In genomic region chr16:81401035-81401950, GRCh38 we compare ENCODE assay signal across 14 cellular contexts. TPM values are rescaled to one million over a fixed set of nuclear protein-coding genes. Genes with fewer than 3 reads are reported as not detected.
DNase-seq lines count a peak whose midpoint lies in the region; ATAC-seq, FAIRE-seq and TF ChIP-seq lines count a peak whose summit lies in the region.
"Had no signal": no experiment of that assay in that cellular context is flagged by ENCODE, and none has a peak within 500 bp of the region (broad histone marks: within the 10 kb centered on the region; RNA-seq: fewer than 3 reads in every experiment).

No MANE protein-coding gene starts in this region.

- H3K4me3 ChIP-seq in hepatocyte, result no peak overlapping the region
- H3K4me3 ChIP-seq: pancreas had no signal

- TF ChIP-seq POLR2A in H54 (IDR thresholded peaks at IDR 0.05; ENCODE audit: low read depth, low read length), result no peak

- H2AFZ ChIP-seq in hepatocyte, result no peak overlapping the region

- no peaks in the 10 kb centered on the region for H3K9me3 ChIP-seq in hepatocyte (ENCODE audit: low read depth)
- H3K9me3 ChIP-seq: pancreas had no signal

- no peaks in the 10 kb centered on the region for H3K36me3 ChIP-seq in hepatocyte (replicated peaks; ENCODE audit: insufficient read depth, low read depth)
- H3K36me3 ChIP-seq: pancreas had no signal

- peak; percentile 10 for ATAC-seq in left lobe of liver
- ATAC-seq: stimulated activated memory B cell treated with anti-CD40 and anti-IgM and Interleukin-4, amounts not matched to agents 10 μg/mL and 1 μg/mL and 100 μg/mL, for 72 hours had no signal

- H3K27me3 Mint-ChIP-seq in MCF 10A (ENCODE audit: insufficient read depth, unreplicated experiment), result no peaks in the 10 kb centered on the region
- H3K27me3 Mint-ChIP-seq: stimulated activated memory B cell treated with anti-CD40 and anti-IgM and Interleukin-4, amounts not matched to agents 10 μg/mL and 1 μg/mL and 100 μg/mL, for 72 hours had no signal

- H3K79me2 ChIP-seq in hepatocyte, result no peaks in the 10 kb centered on the region

- peaks cover 14% of the 10 kb centered on the region for H3K4me1 Mint-ChIP-seq in MCF 10A (ENCODE audit: insufficient read depth, unreplicated experiment)

- FAIRE-seq in H54 (lab: Jason Lieb, UNC), result no peak
- FAIRE-seq: pancreas had no signal

- in situ Hi-C loops in ACHN (cut with HindIII; ENCODE audit: low pct_ligation_motif_present, low pct_unique_long_range_greater_than_20kb, low sequenced_read_pairs), result no loop called here

- H3K9me3 Mint-ChIP-seq in MCF 10A (ENCODE audit: unreplicated experiment), result no peaks in the 10 kb centered on the region
- H3K9me3 Mint-ChIP-seq: stimulated activated memory B cell treated with anti-CD40 and anti-IgM and Interleukin-4, amounts not matched to agents 10 μg/mL and 1 μg/mL and 100 μg/mL, for 72 hours had no signal

- peak overlapping the region; percentile 66 for H3K27ac Mint-ChIP-seq in MCF 10A (ENCODE audit: low read depth, unreplicated experiment)
- H3K27ac Mint-ChIP-seq: activated naive CD8-positive, alpha-beta T cell treated with anti-CD3 and anti-CD28 coated beads, Interleukin-2, amount 10 ng/mL, durations not matched to agents 7 days and 5 days; stimulated activated memory B cell treated with anti-CD40 and anti-IgM and Interleukin-4, amounts not matched to agents 10 μg/mL and 1 μg/mL and 100 μg/mL, for 72 hours had no signal

- no peak overlapping the region for H3K27ac ChIP-seq in hepatocyte
- H3K27ac ChIP-seq: pancreas had no signal

- DNase-seq in ACHN (peak; percentile 30), H54 (ENCODE audit: insufficient read length, low spot score) (peak; percentile 88), MCF 10A (ENCODE audit: unreplicated experiment) (peak; percentile 93), left lobe of liver (ENCODE audit: low spot score) (peak; percentile 22), mesenteric fat pad (ENCODE audit: low spot score) (no peak), GM10266 (ENCODE audit: extremely low spot score) (no peak), activated gamma-delta T cell (lab: John Stamatoyannopoulos, UW) (no peak), hepatocyte (ENCODE audit: low spot score) (no peak)
- DNase-seq: activated naive CD8-positive, alpha-beta T cell treated with anti-CD3 and anti-CD28 coated beads, Interleukin-2, amount 10 ng/mL, durations not matched to agents 7 days and 5 days; GF-D8; head of caudate nucleus; NCI-H345; pancreas had no signal

- TSS peak; percentile 59 for BruUV-seq in MCF 10A (replicated peaks; lab: Mats Ljungman, UMichigan)

- no peak overlapping the region for H3K4me2 ChIP-seq in hepatocyte

- H3K27me3 ChIP-seq in hepatocyte, result no peaks in the 10 kb centered on the region
- H3K27me3 ChIP-seq: pancreas had no signal

- intact Hi-C loops in MCF 10A (cut with micrococcal nuclease), result loop anchor here (10.0 kb wide), 2 partner anchors 124 to 184 kb away; no protein-coding TSS in a partner anchor

- no peaks in the 10 kb centered on the region for H4K20me1 ChIP-seq in hepatocyte (ENCODE audit: insufficient read depth, poor library complexity, severe bottlenecking)

- CTCF ChIA-PET in MCF 10A (lab: Yijun Ruan, JAX), result interaction anchor here (0.6 to 5.8 kb wide), 16 partner anchors 24 to 1114 kb away, joined by 3 to 65 read pairs (median 4); no protein-coding TSS in a partner anchor

- POLR2A ChIA-PET in MCF 10A (lab: Yijun Ruan, JAX), result interaction anchor here (0.7 to 1.5 kb wide), 6 partner anchors 12 to 296 kb away, joined by 3 to 7 read pairs (median 3); no protein-coding TSS in a partner anchor

- no peaks in the 10 kb centered on the region for H3K9me2 ChIP-seq in hepatocyte (replicated peaks; ENCODE audit: insufficient read depth)

- peak overlapping the region; percentile 41 for H3K4me3 Mint-ChIP-seq in MCF 10A (ENCODE audit: unreplicated experiment)
- H3K4me3 Mint-ChIP-seq: activated naive CD8-positive, alpha-beta T cell treated with anti-CD3 and anti-CD28 coated beads, Interleukin-2, amount 10 ng/mL, durations not matched to agents 7 days and 5 days; stimulated activated memory B cell treated with anti-CD40 and anti-IgM and Interleukin-4, amounts not matched to agents 10 μg/mL and 1 μg/mL and 100 μg/mL, for 72 hours had no signal

- TF ChIP-seq CTCF in MCF 10A (IDR thresholded peaks at IDR 0.05; ENCODE audit: unreplicated experiment) (no peak), GM10266 (IDR thresholded peaks at IDR 0.05; ENCODE audit: control insufficient read depth, insufficient read depth, low read depth, missing control alignments) (no peak), hepatocyte (IDR thresholded peaks at IDR 0.05; ENCODE audit: poor library complexity) (no peak)

- H3K36me3 Mint-ChIP-seq in MCF 10A (ENCODE audit: insufficient read depth, unreplicated experiment), result peaks cover 6% of the 10 kb centered on the region
- H3K36me3 Mint-ChIP-seq: activated naive CD8-positive, alpha-beta T cell treated with anti-CD3 and anti-CD28 coated beads, Interleukin-2, amount 10 ng/mL, durations not matched to agents 7 days and 5 days; stimulated activated memory B cell treated with anti-CD40 and anti-IgM and Interleukin-4, amounts not matched to agents 10 μg/mL and 1 μg/mL and 100 μg/mL, for 72 hours had no signal

- 77% methylated on average over 19 of the region's 19 CpGs for WGBS in hepatocyte (ENCODE audit: low lambda C conversion rate, missing lambda C conversion rate)

- no peaks in the 10 kb centered on the region for H3K4me1 ChIP-seq in hepatocyte (ENCODE audit: insufficient read depth)

RNA-seq across cellular contexts. Expression of gene CMIP, which starts 43.3 kb away (rescaled TPM):
- total RNA-seq in MCF 10A (2022), result 44.3 and 53.6 TPM in 2 replicates
- total RNA-seq in left lobe of liver, result 15.4 TPM
- 68.4 TPM for total RNA-seq in mesenteric fat pad
- total RNA-seq in hepatocyte, result 9.4 and 17.8 TPM in 2 replicates
- polyA plus RNA-seq in hepatocyte, result 4.6 and 5.8 TPM in 2 replicates

Comparison
In these comparisons a context has a peak if more than half of its experiments do, and no peak if none do; other contexts are left out.
1. DNase-seq: peak in ACHN (single experiment), H54 (single experiment), MCF 10A (single experiment) and left lobe of liver (single experiment); none in mesenteric fat pad (single experiment), GM10266 (single experiment), activated gamma-delta T cell (single experiment) and hepatocyte (single experiment).